1 cellular context compared by ENCODE assay signal in genomic region chr14:100309028-100309718, GRCh38.
TF ChIP-seq lines count a peak whose summit lies in the region.

No MANE protein-coding gene starts in this region.

TF ChIP-seq in liver, 16 proteins besides CTCF, POLR2A, EP300 and RAD21 (continued from another document):
- TF ChIP-seq ATF3 (IDR thresholded peaks at IDR 0.05) = no peak
- TF ChIP-seq TAF1 (conservative IDR thresholded peaks at IDR 0.05) = no peak
- peak; percentile 80 for TF ChIP-seq NR2F2 (IDR thresholded peaks at IDR 0.05)
- no peak for TF ChIP-seq REST (IDR thresholded peaks at IDR 0.05)
- no peak for TF ChIP-seq YY1 (IDR thresholded peaks at IDR 0.05)
- peak in 1 of 2 donors; percentile 6 for TF ChIP-seq RXRA (IDR thresholded peaks at IDR 0.05)
